In genomic region chr4:138252551-138252950, GRCh38 we compare ENCODE assay signal across 1 cellular context.
TF ChIP-seq lines count a peak whose summit lies in the region.

No MANE protein-coding gene starts in this region.

TF ChIP-seq in SK-N-SH, 30 proteins besides CTCF, POLR2A, EP300 and RAD21 (continued from another document):
- TF ChIP-seq TAF1 (IDR thresholded peaks at IDR 0.05; ENCODE audit: borderline replicate concordance, low read depth, low read length) (no peak), NFIC (IDR thresholded peaks at IDR 0.05; ENCODE audit: borderline replicate concordance) (no peak), FOXM1 (IDR thresholded peaks at IDR 0.05; ENCODE audit: low read depth) (no peak), MEF2A (IDR thresholded peaks at IDR 0.05; ENCODE audit: borderline replicate concordance, low read depth) (no peak), MAX (IDR thresholded peaks at IDR 0.05; ENCODE audit: low read depth) (no peak), ZBTB33 (IDR thresholded peaks at IDR 0.05; ENCODE audit: borderline replicate concordance, low read depth) (no peak)
